ENCODE assay signal across 1 cellular context in the genomic region with DNA sequence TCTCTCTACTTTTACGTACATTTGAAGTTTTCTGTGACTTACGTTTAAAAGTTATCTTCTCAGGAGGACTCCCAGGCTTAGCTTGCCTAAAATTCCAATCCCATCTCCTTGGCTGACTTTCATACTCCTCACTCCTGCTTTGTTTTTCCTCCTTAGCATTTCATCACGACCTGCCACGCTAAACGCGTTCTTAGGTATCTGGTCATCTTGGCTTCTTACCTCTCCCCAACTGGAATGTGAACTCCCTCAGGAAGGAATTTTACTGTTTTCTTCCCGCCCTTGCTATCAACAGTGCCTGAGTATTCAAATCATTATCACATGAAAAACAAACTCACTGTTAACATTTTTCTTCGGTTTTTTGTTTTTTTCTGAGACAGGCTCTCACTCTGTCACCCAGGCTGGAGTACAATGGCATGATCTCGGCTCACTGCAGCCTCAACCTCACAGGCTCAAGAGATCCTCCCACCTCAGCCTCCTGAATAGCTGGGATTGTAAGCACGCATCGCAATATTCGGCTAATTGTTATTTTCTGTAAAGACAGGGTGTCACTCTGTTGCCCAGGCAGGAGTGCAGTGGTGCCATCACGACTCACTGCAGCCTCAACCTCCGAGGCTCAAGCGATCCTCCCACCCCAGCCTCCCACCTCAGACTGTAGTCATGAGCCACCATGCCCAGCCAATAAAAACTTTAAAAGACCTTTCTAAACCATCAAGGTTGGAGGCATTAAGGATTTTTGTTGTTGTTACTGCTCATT.
TF ChIP-seq lines count a peak whose summit lies in the region.

No MANE protein-coding gene starts in this region.

TF ChIP-seq in HEK293, 187 proteins besides CTCF, POLR2A, EP300 and RAD21 (continued from another document):
- TF ChIP-seq, protein P1, sequence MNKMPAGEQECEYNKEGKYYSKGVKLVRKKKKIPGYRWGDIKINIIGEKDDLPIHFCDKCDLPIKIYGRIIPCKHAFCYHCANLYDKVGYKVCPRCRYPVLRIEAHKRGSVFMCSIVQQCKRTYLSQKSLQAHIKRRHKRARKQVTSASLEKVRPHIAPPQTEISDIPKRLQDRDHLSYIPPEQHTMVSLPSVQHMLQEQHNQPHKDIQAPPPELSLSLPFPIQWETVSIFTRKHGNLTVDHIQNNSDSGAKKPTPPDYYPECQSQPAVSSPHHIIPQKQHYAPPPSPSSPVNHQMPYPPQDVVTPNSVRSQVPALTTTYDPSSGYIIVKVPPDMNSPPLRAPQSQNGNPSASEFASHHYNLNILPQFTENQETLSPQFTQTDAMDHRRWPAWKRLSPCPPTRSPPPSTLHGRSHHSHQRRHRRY (tag by site-specific recombination; IDR thresholded peaks at IDR 0.05) = no peak
- no peak for TF ChIP-seq YY2 (tag by site-specific recombination; IDR thresholded peaks at IDR 0.05)
- TF ChIP-seq PRDM1 (tag by site-specific recombination; IDR thresholded peaks at IDR 0.05) = 0 out of 2 replicates have a peak, but pooled peaks have one; percentile 19
- TF ChIP-seq, protein P2, sequence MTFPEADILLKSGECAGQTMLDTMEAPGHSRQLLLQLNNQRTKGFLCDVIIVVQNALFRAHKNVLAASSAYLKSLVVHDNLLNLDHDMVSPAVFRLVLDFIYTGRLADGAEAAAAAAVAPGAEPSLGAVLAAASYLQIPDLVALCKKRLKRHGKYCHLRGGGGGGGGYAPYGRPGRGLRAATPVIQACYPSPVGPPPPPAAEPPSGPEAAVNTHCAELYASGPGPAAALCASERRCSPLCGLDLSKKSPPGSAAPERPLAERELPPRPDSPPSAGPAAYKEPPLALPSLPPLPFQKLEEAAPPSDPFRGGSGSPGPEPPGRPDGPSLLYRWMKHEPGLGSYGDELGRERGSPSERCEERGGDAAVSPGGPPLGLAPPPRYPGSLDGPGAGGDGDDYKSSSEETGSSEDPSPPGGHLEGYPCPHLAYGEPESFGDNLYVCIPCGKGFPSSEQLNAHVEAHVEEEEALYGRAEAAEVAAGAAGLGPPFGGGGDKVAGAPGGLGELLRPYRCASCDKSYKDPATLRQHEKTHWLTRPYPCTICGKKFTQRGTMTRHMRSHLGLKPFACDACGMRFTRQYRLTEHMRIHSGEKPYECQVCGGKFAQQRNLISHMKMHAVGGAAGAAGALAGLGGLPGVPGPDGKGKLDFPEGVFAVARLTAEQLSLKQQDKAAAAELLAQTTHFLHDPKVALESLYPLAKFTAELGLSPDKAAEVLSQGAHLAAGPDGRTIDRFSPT (tag by site-specific recombination; IDR thresholded peaks at IDR 0.05) = no peak
- TF ChIP-seq ZNF2 (tag by site-specific recombination; IDR thresholded peaks at IDR 0.05) = no peak
- TF ChIP-seq ZSCAN16 (tag by site-specific recombination; IDR thresholded peaks at IDR 0.05) = no peak
- no peak for TF ChIP-seq ZFP41 (tag by site-specific recombination; IDR thresholded peaks at IDR 0.05; ENCODE audit: borderline replicate concordance)
- TF ChIP-seq GLI4 (tag by site-specific recombination; IDR thresholded peaks at IDR 0.05) = no peak
- 0 out of 2 replicates have a peak, but pooled peaks have one; percentile 16 for TF ChIP-seq ZNF600 (tag by site-specific recombination; IDR thresholded peaks at IDR 0.05)
- no peak for TF ChIP-seq ZBTB7A (tag by site-specific recombination; IDR thresholded peaks at IDR 0.05; ENCODE audit: low read depth)
- no peak for TF ChIP-seq ZNF701 (tag by site-specific recombination; IDR thresholded peaks at IDR 0.05)
- 0 out of 2 replicates have a peak, but pooled peaks have one; percentile 36 for TF ChIP-seq ZNF548 (tag by site-specific recombination; IDR thresholded peaks at IDR 0.05)
